Comparison of ENCODE assay signal across 1 cellular context in the genomic region with DNA sequence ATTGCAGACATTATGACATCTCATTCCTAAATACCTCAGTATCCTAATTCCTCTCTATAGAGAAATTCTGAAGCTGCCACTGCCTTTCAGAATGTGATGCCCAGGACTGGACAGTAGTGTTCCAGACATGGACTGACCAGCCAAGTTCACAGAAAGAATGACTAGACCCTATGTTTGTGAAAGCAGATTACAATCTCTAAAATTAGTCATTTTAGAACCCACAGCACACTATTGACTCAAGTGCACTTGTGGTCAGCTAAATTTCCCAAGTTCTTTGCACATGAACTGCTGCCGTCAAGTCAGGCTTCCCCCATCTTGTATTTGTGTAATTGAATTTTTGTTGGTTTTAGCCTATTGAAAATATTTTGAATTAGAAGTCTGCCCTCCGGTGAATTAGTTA.
TF ChIP-seq lines count a peak whose summit lies in the region.

No MANE protein-coding gene starts in this region.

TF ChIP-seq in HepG2, 621 proteins besides CTCF, POLR2A, EP300 and RAD21 (continued from another document):
- TF ChIP-seq ATAD3A (CRISPR knock-in tag; IDR thresholded peaks at IDR 0.05) (no peak), NFYB (CRISPR knock-in tag; IDR thresholded peaks at IDR 0.05) (no peak), ZBTB21 (CRISPR knock-in tag; IDR thresholded peaks at IDR 0.05) (no peak), TEAD3 (CRISPR knock-in tag; optimal IDR thresholded peaks at IDR 0.05; ENCODE audit: borderline replicate concordance) (no peak), ZEB1 (IDR thresholded peaks at IDR 0.05; ENCODE audit: insufficient replicate concordance, low read depth) (no peak), CBX5 (CRISPR knock-in tag; IDR thresholded peaks at IDR 0.05; ENCODE audit: borderline replicate concordance) (no peak), YEATS4 (CRISPR knock-in tag; IDR thresholded peaks at IDR 0.05; ENCODE audit: borderline replicate concordance) (no peak), ZNF724P (CRISPR knock-in tag; IDR thresholded peaks at IDR 0.05; ENCODE audit: borderline replicate concordance) (no peak)
TF ChIP-seq in HepG2: peak in this region for 0.
